In genomic region chr2:40123321-40123720, GRCh38 we compare ENCODE assay signal across 35 cellular contexts.
DNase-seq lines count a peak whose midpoint lies in the region; ATAC-seq and TF ChIP-seq lines count a peak whose summit lies in the region.
"Had no signal": no experiment of that assay in that cellular context is flagged by ENCODE, and none has a peak within 500 bp of the region (broad histone marks: within the 10 kb centered on the region; RNA-seq: fewer than 3 reads in every experiment).

No MANE protein-coding gene starts in this region.

- H3K4me3 ChIP-seq in SK-N-SH (ENCODE audit: low read depth in 2 of 2, low read length in 1 of 2) (no peak overlapping the region), fibroblast of lung (replicated peaks in 1 of 4; ENCODE audit: control extremely low read depth in 1 of 4, insufficient read depth in 1 of 4, low read depth in 3 of 4, low read length in 4 of 4) (peak overlapping the region in 1 of 4 experiments; percentile 5), smooth muscle cell (no peak overlapping the region), prostate gland (no peak overlapping the region)
- H3K4me3 ChIP-seq: breast epithelium, GM12878, MG63, suprapubic skin had no signal

- 94% methylated on average over 1 of the region's 1 CpG for WGBS in SK-N-SH (ENCODE audit: low lambda C conversion rate)
- 94% methylated on average over 1 of the region's 1 CpG for WGBS in smooth muscle cell (ENCODE audit: low lambda C conversion rate)
- WGBS in prostate gland: 57% methylated on average over 1 of the region's 1 CpG

- H4K20me1 ChIP-seq in SK-N-SH (ENCODE audit: insufficient read depth) (no peaks in the 10 kb centered on the region), fibroblast of lung (ENCODE audit: control insufficient read depth, extremely low read depth, insufficient read depth, low read length) (no peaks in the 10 kb centered on the region), smooth muscle cell (ENCODE audit: low read depth) (no peaks in the 10 kb centered on the region)

- H3K9ac ChIP-seq in SK-N-SH: peak overlapping the region; percentile 1; the same call in 1 of the 2 replicates
- H3K9ac ChIP-seq in fibroblast of lung (ENCODE audit: insufficient read depth, low read length): no peak overlapping the region
- no peak overlapping the region for H3K9ac ChIP-seq in smooth muscle cell (ENCODE audit: low read depth)

- H3K36me3 Mint-ChIP-seq in T-helper 2 cell treated with Interferon-gamma antibody and Interleukin-4, amounts not matched to agents 5 μg/mL and 100 μg/mL, for 36 hours (ENCODE audit: low read depth): peaks cover 2% of the 10 kb centered on the region
- H3K36me3 Mint-ChIP-seq: activated naive CD4-positive, alpha-beta T cell treated with anti-CD3 and anti-CD28 coated beads, Interleukin-2, amount 10 ng/mL, durations not matched to agents 7 days and 5 days; CD4-positive, CD25-positive, alpha-beta regulatory T cell; natural killer cell had no signal

- H3K79me2 ChIP-seq in SK-N-SH (ENCODE audit: insufficient read depth): no peaks in the 10 kb centered on the region
- H3K79me2 ChIP-seq in fibroblast of lung (ENCODE audit: control insufficient read depth, insufficient read depth, low read length): no peaks in the 10 kb centered on the region
- no peaks in the 10 kb centered on the region for H3K79me2 ChIP-seq in smooth muscle cell (ENCODE audit: low read depth)

- TF ChIP-seq EP300 in SK-N-SH (IDR thresholded peaks at IDR 0.05; ENCODE audit: borderline replicate concordance in 1 of 2, low read depth in 1 of 2, low read length in 1 of 2): no peak

- CTCF ChIA-PET in SK-N-SH (lab: Yijun Ruan, JAX): interaction anchor here (1.4 kb wide), 1 partner anchor 1575 kb away, joined by 4 read pairs; no protein-coding TSS in a partner anchor

- H3K9me2 ChIP-seq in SK-N-SH: no peaks in the 10 kb centered on the region

- TF ChIP-seq CTCF in SK-N-SH (IDR thresholded peaks at IDR 0.05) (no peak), fibroblast of lung (conservative IDR thresholded peaks at IDR 0.05 in 1 of 2, IDR thresholded peaks at IDR 0.05 in 1 of 2; ENCODE audit: low read depth in 1 of 2, low read length in 2 of 2) (no peak), smooth muscle cell (IDR thresholded peaks at IDR 0.05; ENCODE audit: borderline replicate concordance, insufficient read depth, poor library complexity, severe bottlenecking) (no peak), prostate gland (IDR thresholded peaks at IDR 0.05) (no peak)

- POLR2A ChIA-PET in SK-N-SH (lab: Yijun Ruan, JAX): no interaction called here

- H3K4me1 ChIP-seq in SK-N-SH (ENCODE audit: control insufficient read depth in 1 of 2, insufficient read depth in 2 of 2, low read depth in 1 of 2, low read length in 1 of 2) (peaks cover 1 to 48% of the 10 kb centered on the region in 2 experiments), fibroblast of lung (ENCODE audit: control insufficient read depth, extremely low read depth, insufficient read depth, low read length) (peaks cover 17% of the 10 kb centered on the region), smooth muscle cell (ENCODE audit: low read depth) (peaks cover 7% of the 10 kb centered on the region), prostate gland (replicated peaks) (no peaks in the 10 kb centered on the region)
- H3K4me1 ChIP-seq: breast epithelium, suprapubic skin had no signal

- peaks cover 11% of the 10 kb centered on the region for H3K4me1 Mint-ChIP-seq in T-helper 2 cell treated with Interferon-gamma antibody and Interleukin-4, amounts not matched to agents 5 μg/mL and 100 μg/mL, for 36 hours (ENCODE audit: low read depth)
- H3K4me1 Mint-ChIP-seq: activated naive CD4-positive, alpha-beta T cell treated with anti-CD3 and anti-CD28 coated beads, Interleukin-2, amount 10 ng/mL, durations not matched to agents 7 days and 5 days; CD4-positive, CD25-positive, alpha-beta regulatory T cell; natural killer cell had no signal

- no peak overlapping the region for H3K4me3 Mint-ChIP-seq in T-helper 2 cell treated with Interferon-gamma antibody and Interleukin-4, amounts not matched to agents 5 μg/mL and 100 μg/mL, for 36 hours
- H3K4me3 Mint-ChIP-seq: activated CD4-positive, alpha-beta T cell treated with anti-CD3 and anti-CD28 coated beads for 36 hours; activated CD8-positive, alpha-beta T cell treated with anti-CD3 and anti-CD28 coated beads, Interleukin-2, amount 10 ng/mL, durations not matched to agents 7 days and 5 days; activated naive CD4-positive, alpha-beta T cell treated with anti-CD3 and anti-CD28 coated beads, Interleukin-2, amount 10 ng/mL, durations not matched to agents 7 days and 5 days; CD4-positive, CD25-positive, alpha-beta regulatory T cell; natural killer cell had no signal

- no peaks in the 10 kb centered on the region for H3K27me3 ChIP-seq in SK-N-SH (ENCODE audit: insufficient read depth)
- H3K27me3 ChIP-seq in fibroblast of lung (ENCODE audit: control insufficient read depth, insufficient read depth, low read length): no peaks in the 10 kb centered on the region
- no peaks in the 10 kb centered on the region for H3K27me3 ChIP-seq in smooth muscle cell (ENCODE audit: low read depth)
- no peaks in the 10 kb centered on the region for H3K27me3 ChIP-seq in prostate gland (replicated peaks; ENCODE audit: insufficient read depth)
- H3K27me3 ChIP-seq: breast epithelium, MG63, suprapubic skin had no signal

- TF ChIP-seq RAD21 in SK-N-SH (IDR thresholded peaks at IDR 0.05; ENCODE audit: low read length): no peak

- TF ChIP-seq POLR2A in prostate gland (IDR thresholded peaks at IDR 0.05): no peak

- H3K27me3 Mint-ChIP-seq in T-helper 2 cell treated with Interferon-gamma antibody and Interleukin-4, amounts not matched to agents 5 μg/mL and 100 μg/mL, for 36 hours (ENCODE audit: low read depth): no peaks in the 10 kb centered on the region
- H3K27me3 Mint-ChIP-seq: activated CD4-positive, alpha-beta T cell treated with anti-CD3 and anti-CD28 coated beads for 36 hours; activated naive CD4-positive, alpha-beta T cell treated with anti-CD3 and anti-CD28 coated beads, Interleukin-2, amount 10 ng/mL, durations not matched to agents 7 days and 5 days; CD4-positive, CD25-positive, alpha-beta regulatory T cell had no signal

- H3K9me3 ChIP-seq in SK-N-SH (no peaks in the 10 kb centered on the region), fibroblast of lung (ENCODE audit: control insufficient read depth, insufficient read depth, low read depth, low read length) (no peaks in the 10 kb centered on the region), smooth muscle cell (replicated peaks; ENCODE audit: low read depth) (no peaks in the 10 kb centered on the region), prostate gland (no peaks in the 10 kb centered on the region)
- H3K9me3 ChIP-seq: breast epithelium, MG63, suprapubic skin had no signal

- DNase-seq in NCI-H1694 treated with DMSO at 0.1 percent for 48 hours (lab: John Stamatoyannopoulos, UW) (peak; percentile 11), NCI-H1694 (lab: John Stamatoyannopoulos, UW) (no peak), SK-N-SH (no peak), fibroblast of lung (ENCODE audit: low read depth in 2 of 2) (peak in 1 of 2 donors; percentile 64), smooth muscle cell (lab: John Stamatoyannopoulos, UW; ENCODE audit: unreplicated experiment) (no peak), prostate gland (ENCODE audit: low spot score) (no peak)
- DNase-seq in T-helper 2 cell treated with Interferon-gamma antibody and Interleukin-4, amounts not matched to agents 5 μg/mL and 100 μg/mL, for 36 hours (ENCODE audit: low spot score): no peak
- DNase-seq: activated CD4-positive, alpha-beta T cell treated with anti-CD3 and anti-CD28 coated beads for 36 hours; activated CD8-positive, alpha-beta T cell treated with anti-CD3 and anti-CD28 coated beads, Interleukin-2, amount 10 ng/mL, durations not matched to agents 7 days and 5 days; activated naive CD4-positive, alpha-beta T cell treated with anti-CD3 and anti-CD28 coated beads, Interleukin-2, amount 10 ng/mL, durations not matched to agents 7 days and 5 days; AML-193; amniotic stem cell; CD4-positive, CD25-positive, alpha-beta regulatory T cell; effector CD8-positive, alpha-beta T cell; foreskin fibroblast; head of caudate nucleus; KBM-7; kidney; midbrain; natural killer cell; NCI-H1105 treated with DMSO at 0.1 percent for 48 hours; NCI-H2081; NCI-H526; NK-92 treated with Interleukin-12 subunit alpha and Interleukin-12 subunit beta, amount 100 ng/mL, for 24 hours; occipital lobe; SHP77; small intestine; stimulated activated naive CD4-positive, alpha-beta T cell treated with Interleukin-2 at 50 U/mL for 16 hours had no signal

- intact Hi-C loops in prostate gland (cut with DNase I): no loop called here

- no peaks in the 10 kb centered on the region for H3K36me3 ChIP-seq in SK-N-SH (replicated peaks in 1 of 2; ENCODE audit: control insufficient read depth in 1 of 2, insufficient read depth in 2 of 2, low read length in 1 of 2)
- H3K36me3 ChIP-seq in fibroblast of lung (ENCODE audit: control insufficient read depth, insufficient read depth, low read length): no peaks in the 10 kb centered on the region
- no peaks in the 10 kb centered on the region for H3K36me3 ChIP-seq in smooth muscle cell (ENCODE audit: low read depth)
- no peaks in the 10 kb centered on the region for H3K36me3 ChIP-seq in prostate gland
- H3K36me3 ChIP-seq: breast epithelium, MG63, suprapubic skin had no signal

- no peaks in the 10 kb centered on the region for H3K9me3 Mint-ChIP-seq in T-helper 2 cell treated with Interferon-gamma antibody and Interleukin-4, amounts not matched to agents 5 μg/mL and 100 μg/mL, for 36 hours
- H3K9me3 Mint-ChIP-seq: activated naive CD4-positive, alpha-beta T cell treated with anti-CD3 and anti-CD28 coated beads, Interleukin-2, amount 10 ng/mL, durations not matched to agents 7 days and 5 days had no signal

- peak overlapping the region in 1 of 2 experiments; percentile 30; a peak in 3 of 4 replicates for H3K27ac ChIP-seq in SK-N-SH (ENCODE audit: low read depth in 2 of 2, low read length in 1 of 2)
- H3K27ac ChIP-seq in fibroblast of lung (ENCODE audit: insufficient read depth, low read length): no peak overlapping the region
- no peak overlapping the region for H3K27ac ChIP-seq in smooth muscle cell (ENCODE audit: low read depth)
- no peak overlapping the region for H3K27ac ChIP-seq in prostate gland
- H3K27ac ChIP-seq: 22Rv1, breast epithelium, epithelial cell of prostate, suprapubic skin had no signal

- H2AFZ ChIP-seq in SK-N-SH (ENCODE audit: low read depth) (peak overlapping the region; percentile 44; the same call in 1 of the 2 replicates), fibroblast of lung (ENCODE audit: low read length) (no peak overlapping the region), smooth muscle cell (ENCODE audit: low read depth) (peak overlapping the region; percentile 27)

- no peak overlapping the region for H3K27ac Mint-ChIP-seq in T-helper 2 cell treated with Interferon-gamma antibody and Interleukin-4, amounts not matched to agents 5 μg/mL and 100 μg/mL, for 36 hours
- H3K27ac Mint-ChIP-seq: activated CD4-positive, alpha-beta T cell treated with anti-CD3 and anti-CD28 coated beads for 36 hours; activated CD8-positive, alpha-beta T cell treated with anti-CD3 and anti-CD28 coated beads, Interleukin-2, amount 10 ng/mL, durations not matched to agents 7 days and 5 days; activated naive CD4-positive, alpha-beta T cell treated with anti-CD3 and anti-CD28 coated beads, Interleukin-2, amount 10 ng/mL, durations not matched to agents 7 days and 5 days; CD4-positive, CD25-positive, alpha-beta regulatory T cell; natural killer cell had no signal

- peak overlapping the region; percentile 50 for H3K4me2 ChIP-seq in SK-N-SH
- peak overlapping the region; percentile 1 for H3K4me2 ChIP-seq in fibroblast of lung (ENCODE audit: extremely low read depth, insufficient read depth, low read length)
- H3K4me2 ChIP-seq in smooth muscle cell: no peak overlapping the region

- peaks cover 27% of the 10 kb centered on the region for H3F3A ChIP-seq in SK-N-SH (replicated peaks; ENCODE audit: insufficient read depth)
- H3F3A ChIP-seq in smooth muscle cell (ENCODE audit: low read depth): no peaks in the 10 kb centered on the region

- no peak for ATAC-seq in HG03460 (IDR thresholded peaks at IDR 0.05; ENCODE audit: unreplicated experiment)
- ATAC-seq: activated CD4-positive, alpha-beta T cell treated with anti-CD3 and anti-CD28 coated beads for 36 hours; activated CD8-positive, alpha-beta T cell treated with anti-CD3 and anti-CD28 coated beads, Interleukin-2, amount 10 ng/mL, durations not matched to agents 7 days and 5 days; GM12878; natural killer cell had no signal
